Comparison of ENCODE assay signal across 9 cellular contexts in the genomic region with DNA sequence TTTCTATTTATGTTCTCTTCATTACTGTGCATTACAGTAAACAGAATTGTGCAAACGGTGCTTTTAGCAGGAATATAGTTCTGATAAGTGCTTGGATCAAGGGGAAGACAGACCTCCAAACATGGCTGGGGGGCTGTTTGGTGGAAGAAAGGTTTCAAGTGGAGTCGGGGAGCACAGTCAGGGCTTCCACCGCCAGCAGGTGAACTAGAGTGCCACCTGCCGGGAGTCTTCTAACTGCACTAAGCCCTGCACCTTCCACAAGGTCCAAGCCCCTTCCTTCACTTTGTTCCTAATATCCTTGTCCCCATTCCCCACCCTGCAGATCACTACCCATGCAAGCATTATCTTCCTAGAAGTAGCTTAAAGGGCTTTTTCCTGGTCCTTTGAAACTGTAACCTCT. TPM values are rescaled to one million over a fixed set of nuclear protein-coding genes. Genes with fewer than 3 reads are reported as not detected.
DNase-seq lines count a peak whose midpoint lies in the region; ATAC-seq and TF ChIP-seq lines count a peak whose summit lies in the region.
"Had no signal": no experiment of that assay in that cellular context is flagged by ENCODE, and none has a peak within 500 bp of the region (broad histone marks: within the 10 kb centered on the region; RNA-seq: fewer than 3 reads in every experiment).

No MANE protein-coding gene starts in this region.

- peaks cover 2% of the 10 kb centered on the region for H3K4me1 Mint-ChIP-seq in T-helper 2 cell treated with Interferon-gamma antibody and Interleukin-4, amounts not matched to agents 5 μg/mL and 100 μg/mL, for 36 hours (ENCODE audit: low read depth)

- peak; percentile 56 for DNase-seq in DMS 273 (lab: John Stamatoyannopoulos, UW; ENCODE audit: unreplicated experiment)
- DNase-seq in DMS 273 treated with DMSO at 0.1 percent for 48 hours (lab: John Stamatoyannopoulos, UW), result no peak
- peak in 1 of 7 donors; percentile 18 for DNase-seq in adrenal gland
- peak in 1 of 3 donors; percentile 55 for DNase-seq in mucosa of descending colon
- DNase-seq in NCI-H226, result no peak
- no peak for DNase-seq in DMS79 (lab: John Stamatoyannopoulos, UW)
- no peak for DNase-seq in T-helper 2 cell treated with Interferon-gamma antibody and Interleukin-4, amounts not matched to agents 5 μg/mL and 100 μg/mL, for 36 hours (ENCODE audit: low spot score)

- H3K27me3 ChIP-seq in adrenal gland, result peaks cover 20% of the 10 kb centered on the region

- H3K4me3 ChIP-seq in adrenal gland, result no peak overlapping the region
- no peak overlapping the region for H3K4me3 ChIP-seq in mucosa of descending colon

- no peaks in the 10 kb centered on the region for H3K36me3 Mint-ChIP-seq in T-helper 2 cell treated with Interferon-gamma antibody and Interleukin-4, amounts not matched to agents 5 μg/mL and 100 μg/mL, for 36 hours (ENCODE audit: low read depth)
- H3K36me3 Mint-ChIP-seq: IgD-negative memory B cell had no signal

- intact Hi-C loops in adrenal gland (cut with DNase I) (no loop called here), mucosa of descending colon (cut with DNase I, micrococcal nuclease) (no loop called here)

- TF ChIP-seq CTCF in LNCAP (IDR thresholded peaks at IDR 0.05), result peak; percentile 67
- TF ChIP-seq CTCF in adrenal gland (IDR thresholded peaks at IDR 0.05), result peak in 4 of 6 experiments; percentile 14 to 47 (median 26)
- TF ChIP-seq CTCF in mucosa of descending colon (IDR thresholded peaks at IDR 0.05), result peak; percentile 28

- H3K4me1 ChIP-seq in adrenal gland (replicated peaks in 1 of 2) (peaks cover 0 to under 1% of the 10 kb centered on the region in 2 donors), mucosa of descending colon (ENCODE audit: low read depth) (no peaks in the 10 kb centered on the region)

- H3K27ac Mint-ChIP-seq in T-helper 2 cell treated with Interferon-gamma antibody and Interleukin-4, amounts not matched to agents 5 μg/mL and 100 μg/mL, for 36 hours, result no peak overlapping the region
- H3K27ac Mint-ChIP-seq: IgD-negative memory B cell had no signal

- H3K27ac ChIP-seq in adrenal gland, result no peak overlapping the region

- ATAC-seq in mucosa of descending colon, result peak; percentile 57

- H3K9me3 ChIP-seq in adrenal gland (replicated peaks in 1 of 3), result no peaks in the 10 kb centered on the region
- no peaks in the 10 kb centered on the region for H3K9me3 ChIP-seq in mucosa of descending colon

- no peak overlapping the region for H3K4me3 Mint-ChIP-seq in T-helper 2 cell treated with Interferon-gamma antibody and Interleukin-4, amounts not matched to agents 5 μg/mL and 100 μg/mL, for 36 hours

- no peaks in the 10 kb centered on the region for H3K9me3 Mint-ChIP-seq in T-helper 2 cell treated with Interferon-gamma antibody and Interleukin-4, amounts not matched to agents 5 μg/mL and 100 μg/mL, for 36 hours

- 3 to 15% (median 5%) methylated on average over 4 of the region's 4 CpGs for WGBS in adrenal gland, 4 donors

- H3K36me3 ChIP-seq in adrenal gland (replicated peaks in 1 of 2), result no peaks in the 10 kb centered on the region
- no peaks in the 10 kb centered on the region for H3K36me3 ChIP-seq in mucosa of descending colon (ENCODE audit: low read depth)

- no peak for TF ChIP-seq POLR2A in adrenal gland (IDR thresholded peaks at IDR 0.05)

- peaks cover 38% of the 10 kb centered on the region for H3K27me3 Mint-ChIP-seq in T-helper 2 cell treated with Interferon-gamma antibody and Interleukin-4, amounts not matched to agents 5 μg/mL and 100 μg/mL, for 36 hours (ENCODE audit: low read depth)

RNA-seq across cellular contexts. Expression of a gene that starts 11.1 kb away (rescaled TPM):
- total RNA-seq in adrenal gland (1 to 10 TPM in 1 of 8 donors, under 1 TPM in 6, not detected in 1; 0.14 to 4.6 (median 0.23) TPM), mucosa of descending colon (under 1 TPM; 0.06 to 0.87 (median 0.14) TPM)
- polyA plus RNA-seq in adrenal gland, result under 1 TPM; 0.07 to 0.59 (median 0.08) TPM
- polyA plus RNA-seq: IgD-negative memory B cell had no signal
